In the genomic region with DNA sequence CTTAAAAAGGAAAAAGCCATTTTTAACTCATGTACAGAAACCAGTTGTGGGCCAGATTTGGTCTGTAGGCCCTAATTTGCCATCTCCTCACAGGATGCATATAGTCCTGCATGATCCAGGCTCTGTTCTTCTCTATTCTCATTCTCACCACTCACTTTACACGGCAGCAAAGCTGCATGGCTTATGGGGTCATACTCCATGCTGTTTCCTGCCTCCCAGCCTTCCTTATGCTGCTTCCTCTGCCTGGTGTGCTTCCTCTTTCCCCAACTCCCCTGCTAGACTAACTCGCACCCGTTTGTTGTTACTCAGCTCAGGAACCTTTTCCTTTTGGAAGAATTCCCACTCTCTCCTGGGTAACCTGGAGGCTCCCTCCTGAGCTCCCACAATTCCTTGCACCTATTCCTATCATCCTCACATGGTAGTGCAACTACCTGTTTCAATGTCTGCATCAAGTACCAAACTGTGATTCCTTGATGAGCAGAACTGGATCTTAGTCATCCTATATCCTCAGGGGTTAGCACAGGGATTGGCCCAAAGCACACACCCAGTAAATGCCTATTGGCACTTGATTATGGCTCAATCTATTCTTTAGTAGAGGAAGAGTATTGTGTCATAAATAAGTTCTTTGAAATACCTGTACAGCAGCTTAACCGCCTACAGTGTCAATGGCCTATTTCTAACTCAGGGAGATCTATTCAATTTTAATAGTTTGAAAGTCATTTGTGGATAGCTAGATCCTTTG, we compare ENCODE assay signal across 1 cellular context.
TF ChIP-seq lines count a peak whose summit lies in the region.

No MANE protein-coding gene starts in this region.

TF ChIP-seq in H1, 55 proteins besides CTCF, POLR2A, EP300 and RAD21 (continued from another document):
- TF ChIP-seq, protein P1, sequence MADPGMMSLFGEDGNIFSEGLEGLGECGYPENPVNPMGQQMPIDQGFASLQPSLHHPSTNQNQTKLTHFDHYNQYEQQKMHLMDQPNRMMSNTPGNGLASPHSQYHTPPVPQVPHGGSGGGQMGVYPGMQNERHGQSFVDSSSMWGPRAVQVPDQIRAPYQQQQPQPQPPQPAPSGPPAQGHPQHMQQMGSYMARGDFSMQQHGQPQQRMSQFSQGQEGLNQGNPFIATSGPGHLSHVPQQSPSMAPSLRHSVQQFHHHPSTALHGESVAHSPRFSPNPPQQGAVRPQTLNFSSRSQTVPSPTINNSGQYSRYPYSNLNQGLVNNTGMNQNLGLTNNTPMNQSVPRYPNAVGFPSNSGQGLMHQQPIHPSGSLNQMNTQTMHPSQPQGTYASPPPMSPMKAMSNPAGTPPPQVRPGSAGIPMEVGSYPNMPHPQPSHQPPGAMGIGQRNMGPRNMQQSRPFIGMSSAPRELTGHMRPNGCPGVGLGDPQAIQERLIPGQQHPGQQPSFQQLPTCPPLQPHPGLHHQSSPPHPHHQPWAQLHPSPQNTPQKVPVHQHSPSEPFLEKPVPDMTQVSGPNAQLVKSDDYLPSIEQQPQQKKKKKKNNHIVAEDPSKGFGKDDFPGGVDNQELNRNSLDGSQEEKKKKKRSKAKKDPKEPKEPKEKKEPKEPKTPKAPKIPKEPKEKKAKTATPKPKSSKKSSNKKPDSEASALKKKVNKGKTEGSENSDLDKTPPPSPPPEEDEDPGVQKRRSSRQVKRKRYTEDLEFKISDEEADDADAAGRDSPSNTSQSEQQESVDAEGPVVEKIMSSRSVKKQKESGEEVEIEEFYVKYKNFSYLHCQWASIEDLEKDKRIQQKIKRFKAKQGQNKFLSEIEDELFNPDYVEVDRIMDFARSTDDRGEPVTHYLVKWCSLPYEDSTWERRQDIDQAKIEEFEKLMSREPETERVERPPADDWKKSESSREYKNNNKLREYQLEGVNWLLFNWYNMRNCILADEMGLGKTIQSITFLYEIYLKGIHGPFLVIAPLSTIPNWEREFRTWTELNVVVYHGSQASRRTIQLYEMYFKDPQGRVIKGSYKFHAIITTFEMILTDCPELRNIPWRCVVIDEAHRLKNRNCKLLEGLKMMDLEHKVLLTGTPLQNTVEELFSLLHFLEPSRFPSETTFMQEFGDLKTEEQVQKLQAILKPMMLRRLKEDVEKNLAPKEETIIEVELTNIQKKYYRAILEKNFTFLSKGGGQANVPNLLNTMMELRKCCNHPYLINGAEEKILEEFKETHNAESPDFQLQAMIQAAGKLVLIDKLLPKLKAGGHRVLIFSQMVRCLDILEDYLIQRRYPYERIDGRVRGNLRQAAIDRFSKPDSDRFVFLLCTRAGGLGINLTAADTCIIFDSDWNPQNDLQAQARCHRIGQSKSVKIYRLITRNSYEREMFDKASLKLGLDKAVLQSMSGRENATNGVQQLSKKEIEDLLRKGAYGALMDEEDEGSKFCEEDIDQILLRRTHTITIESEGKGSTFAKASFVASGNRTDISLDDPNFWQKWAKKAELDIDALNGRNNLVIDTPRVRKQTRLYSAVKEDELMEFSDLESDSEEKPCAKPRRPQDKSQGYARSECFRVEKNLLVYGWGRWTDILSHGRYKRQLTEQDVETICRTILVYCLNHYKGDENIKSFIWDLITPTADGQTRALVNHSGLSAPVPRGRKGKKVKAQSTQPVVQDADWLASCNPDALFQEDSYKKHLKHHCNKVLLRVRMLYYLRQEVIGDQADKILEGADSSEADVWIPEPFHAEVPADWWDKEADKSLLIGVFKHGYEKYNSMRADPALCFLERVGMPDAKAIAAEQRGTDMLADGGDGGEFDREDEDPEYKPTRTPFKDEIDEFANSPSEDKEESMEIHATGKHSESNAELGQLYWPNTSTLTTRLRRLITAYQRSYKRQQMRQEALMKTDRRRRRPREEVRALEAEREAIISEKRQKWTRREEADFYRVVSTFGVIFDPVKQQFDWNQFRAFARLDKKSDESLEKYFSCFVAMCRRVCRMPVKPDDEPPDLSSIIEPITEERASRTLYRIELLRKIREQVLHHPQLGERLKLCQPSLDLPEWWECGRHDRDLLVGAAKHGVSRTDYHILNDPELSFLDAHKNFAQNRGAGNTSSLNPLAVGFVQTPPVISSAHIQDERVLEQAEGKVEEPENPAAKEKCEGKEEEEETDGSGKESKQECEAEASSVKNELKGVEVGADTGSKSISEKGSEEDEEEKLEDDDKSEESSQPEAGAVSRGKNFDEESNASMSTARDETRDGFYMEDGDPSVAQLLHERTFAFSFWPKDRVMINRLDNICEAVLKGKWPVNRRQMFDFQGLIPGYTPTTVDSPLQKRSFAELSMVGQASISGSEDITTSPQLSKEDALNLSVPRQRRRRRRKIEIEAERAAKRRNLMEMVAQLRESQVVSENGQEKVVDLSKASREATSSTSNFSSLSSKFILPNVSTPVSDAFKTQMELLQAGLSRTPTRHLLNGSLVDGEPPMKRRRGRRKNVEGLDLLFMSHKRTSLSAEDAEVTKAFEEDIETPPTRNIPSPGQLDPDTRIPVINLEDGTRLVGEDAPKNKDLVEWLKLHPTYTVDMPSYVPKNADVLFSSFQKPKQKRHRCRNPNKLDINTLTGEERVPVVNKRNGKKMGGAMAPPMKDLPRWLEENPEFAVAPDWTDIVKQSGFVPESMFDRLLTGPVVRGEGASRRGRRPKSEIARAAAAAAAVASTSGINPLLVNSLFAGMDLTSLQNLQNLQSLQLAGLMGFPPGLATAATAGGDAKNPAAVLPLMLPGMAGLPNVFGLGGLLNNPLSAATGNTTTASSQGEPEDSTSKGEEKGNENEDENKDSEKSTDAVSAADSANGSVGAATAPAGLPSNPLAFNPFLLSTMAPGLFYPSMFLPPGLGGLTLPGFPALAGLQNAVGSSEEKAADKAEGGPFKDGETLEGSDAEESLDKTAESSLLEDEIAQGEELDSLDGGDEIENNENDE (IDR thresholded peaks at IDR 0.05; ENCODE audit: insufficient replicate concordance, low read length): no peak
- TF ChIP-seq HDAC2 (IDR thresholded peaks at IDR 0.05; ENCODE audit: borderline replicate concordance in 1 of 2, low read depth in 2 of 2, low read length in 2 of 2): no peak
TF ChIP-seq in H1: peak in this region for 0.
